In the genomic region with DNA sequence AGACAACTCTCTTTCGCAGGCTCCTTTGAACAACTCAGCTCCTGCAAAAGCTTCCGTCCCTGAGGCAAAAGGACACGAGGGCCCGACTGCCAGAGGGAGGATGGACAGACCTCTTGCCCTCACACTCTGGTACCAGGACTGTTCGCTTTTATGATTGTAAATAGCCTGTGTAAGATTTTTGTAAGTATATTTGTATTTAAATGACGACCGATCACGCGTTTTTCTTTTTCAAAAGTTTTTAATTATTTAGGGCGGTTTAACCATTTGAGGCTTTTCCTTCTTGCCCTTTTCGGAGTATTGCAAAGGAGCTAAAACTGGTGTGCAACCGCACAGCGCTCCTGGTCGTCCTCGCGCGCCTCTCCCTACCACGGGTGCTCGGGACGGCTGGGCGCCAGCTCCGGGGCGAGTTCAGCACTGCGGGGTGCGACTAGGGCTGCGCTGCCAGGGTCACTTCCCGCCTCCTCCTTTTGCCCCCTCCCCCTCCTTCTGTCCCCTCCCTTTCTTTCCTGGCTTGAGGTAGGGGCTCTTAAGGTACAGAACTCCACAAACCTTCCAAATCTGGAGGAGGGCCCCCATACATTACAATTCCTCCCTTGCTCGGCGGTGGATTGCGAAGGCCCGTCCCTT, we compare ENCODE assay signal across 10 cellular contexts. TPM values are rescaled to one million over a fixed set of nuclear protein-coding genes. Genes with fewer than 3 reads are reported as not detected.
DNase-seq lines count a peak whose midpoint lies in the region; ATAC-seq and TF ChIP-seq lines count a peak whose summit lies in the region.
"Had no signal": no experiment of that assay in that cellular context is flagged by ENCODE, and none has a peak within 500 bp of the region (broad histone marks: within the 10 kb centered on the region; RNA-seq: fewer than 3 reads in every experiment).

No MANE protein-coding gene starts in this region.

- H3K4me3 Mint-ChIP-seq in glutamatergic neuron (ENCODE audit: unreplicated experiment), result peak overlapping the region; percentile 80
- H3K4me3 Mint-ChIP-seq: activated naive CD8-positive, alpha-beta T cell treated with anti-CD3 and anti-CD28 coated beads, Interleukin-2, amount 10 ng/mL, durations not matched to agents 7 days and 5 days had no signal

- ATAC-seq in GM19463 (IDR thresholded peaks at IDR 0.05; ENCODE audit: unreplicated experiment), result no peak
- ATAC-seq: stimulated activated naive CD8-positive, alpha-beta T cell treated with anti-CD3 and anti-CD28 coated beads, Interleukin-15, Interleukin-2, amounts not matched to agents 100 U/mL and 50 U/mL, for 24 hours had no signal

- H3K9me3 Mint-ChIP-seq in glutamatergic neuron (ENCODE audit: unreplicated experiment), result peaks cover 2% of the 10 kb centered on the region
- H3K9me3 Mint-ChIP-seq: activated naive CD8-positive, alpha-beta T cell treated with anti-CD3 and anti-CD28 coated beads, Interleukin-2, amount 10 ng/mL, durations not matched to agents 7 days and 5 days had no signal

- POLR2A ChIA-PET in PC-9 (lab: Charles Lee; ENCODE audit: unreplicated experiment), result no interaction called here

- H3K4me3 ChIP-seq in AG10803 (ENCODE audit: low read length) (peak overlapping the region; percentile 85), PC-9 (no peak overlapping the region), osteoblast (ENCODE audit: insufficient read depth, low read length) (peak overlapping the region; percentile 81), BE2C (ENCODE audit: low read depth, low read length) (no peak overlapping the region)

- no peaks in the 10 kb centered on the region for H3K36me3 ChIP-seq in PC-9 (ENCODE audit: low read depth)
- no peaks in the 10 kb centered on the region for H3K36me3 ChIP-seq in osteoblast (ENCODE audit: insufficient read depth, low read length)
- H3K36me3 ChIP-seq in BE2C, result no peaks in the 10 kb centered on the region

- H4K20me1 ChIP-seq in PC-9 (ENCODE audit: insufficient read depth), result 0 out of 2 replicates have a peak, but pooled peaks cover 3% of the 10 kb centered on the region
- H4K20me1 ChIP-seq in osteoblast (ENCODE audit: insufficient read depth, low read length), result peaks cover 6% of the 10 kb centered on the region

- H2AFZ ChIP-seq in PC-9 (no peak overlapping the region), osteoblast (ENCODE audit: low read length) (no peak overlapping the region)

- DNase-seq in AG10803 (ENCODE audit: low read depth), result no peak
- no peak for DNase-seq in PC-9
- DNase-seq in glutamatergic neuron, result no peak
- DNase-seq in osteoblast (ENCODE audit: insufficient read length, low spot score, missing footprints), result peak; percentile 89
- no peak for DNase-seq in stimulated activated naive CD4-positive, alpha-beta T cell treated with Interleukin-2 at 50 U/mL for 16 hours (lab: John Stamatoyannopoulos, UW)
- no peak for DNase-seq in NCI-H2081 treated with DMSO at 0.1 percent for 48 hours (lab: John Stamatoyannopoulos, UW)
- no peak for DNase-seq in BE2C
- DNase-seq: activated naive CD8-positive, alpha-beta T cell treated with anti-CD3 and anti-CD28 coated beads, Interleukin-2, amount 10 ng/mL, durations not matched to agents 7 days and 5 days; stimulated activated naive CD8-positive, alpha-beta T cell treated with anti-CD3 and anti-CD28 coated beads, Interleukin-15, Interleukin-2, amounts not matched to agents 100 U/mL and 50 U/mL, for 24 hours had no signal

- no peaks in the 10 kb centered on the region for H3K9me2 ChIP-seq in PC-9 (ENCODE audit: insufficient read depth)

- TSS peak; percentile 37 for BruUV-seq in PC-9 (replicated peaks; lab: Mats Ljungman, UMichigan)

- H3F3A ChIP-seq in PC-9 (ENCODE audit: insufficient read depth, low read depth), result no peaks in the 10 kb centered on the region

- intact Hi-C loops in PC-9 (cut with micrococcal nuclease; ENCODE audit: unreplicated experiment), result loop anchor here (10.0 kb wide), 1 partner anchor 368 kb away; no protein-coding TSS in a partner anchor

- no peak overlapping the region for H3K27ac Mint-ChIP-seq in glutamatergic neuron (ENCODE audit: unreplicated experiment)
- H3K27ac Mint-ChIP-seq: activated naive CD8-positive, alpha-beta T cell treated with anti-CD3 and anti-CD28 coated beads, Interleukin-2, amount 10 ng/mL, durations not matched to agents 7 days and 5 days had no signal

- H3K27ac ChIP-seq in PC-9, result no peak overlapping the region
- peak overlapping the region; percentile 14 for H3K27ac ChIP-seq in osteoblast (ENCODE audit: low read depth, low read length)

- H3K9me3 ChIP-seq in PC-9 (ENCODE audit: insufficient read depth, low read depth), result no peaks in the 10 kb centered on the region
- no peaks in the 10 kb centered on the region for H3K9me3 ChIP-seq in osteoblast (ENCODE audit: low read depth, low read length)
- H3K9me3 ChIP-seq in BE2C, result no peaks in the 10 kb centered on the region

- CTCF ChIA-PET in PC-9 (lab: Charles Lee), result no interaction called here

- H3K79me2 ChIP-seq in PC-9 (ENCODE audit: low read depth) (no peaks in the 10 kb centered on the region), osteoblast (ENCODE audit: insufficient read depth, low read length) (peaks cover 21% of the 10 kb centered on the region)

- 0 out of 2 replicates have a peak, but pooled peaks cover 6% of the 10 kb centered on the region for H3K4me1 ChIP-seq in PC-9 (replicated peaks; ENCODE audit: insufficient read depth)
- H3K4me1 ChIP-seq in osteoblast (ENCODE audit: insufficient read depth, low read length), result peaks cover 6% of the 10 kb centered on the region
- no peaks in the 10 kb centered on the region for H3K4me1 ChIP-seq in BE2C

- H3K4me2 ChIP-seq in PC-9 (no peak overlapping the region), osteoblast (ENCODE audit: insufficient read depth, low read length) (peak overlapping the region; percentile 86)

- H3K27me3 ChIP-seq in PC-9 (ENCODE audit: insufficient read depth, low read depth), result peaks cover 11% of the 10 kb centered on the region; the same call in 1 of the 2 replicates
- no peaks in the 10 kb centered on the region for H3K27me3 ChIP-seq in osteoblast (ENCODE audit: insufficient read depth, low read length)
- peaks cover 20% of the 10 kb centered on the region for H3K27me3 ChIP-seq in BE2C

- no peaks in the 10 kb centered on the region for H3K36me3 Mint-ChIP-seq in glutamatergic neuron (ENCODE audit: unreplicated experiment)
- H3K36me3 Mint-ChIP-seq: activated naive CD8-positive, alpha-beta T cell treated with anti-CD3 and anti-CD28 coated beads, Interleukin-2, amount 10 ng/mL, durations not matched to agents 7 days and 5 days had no signal

- H3K4me1 Mint-ChIP-seq in glutamatergic neuron (ENCODE audit: low read depth, unreplicated experiment), result peaks cover 5% of the 10 kb centered on the region

- no peak for TF ChIP-seq CTCF in AG10803 (conservative IDR thresholded peaks at IDR 0.05; ENCODE audit: low read length)
- no peak for TF ChIP-seq CTCF in PC-9 (conservative IDR thresholded peaks at IDR 0.05)
- TF ChIP-seq CTCF in glutamatergic neuron (IDR thresholded peaks at IDR 0.05; ENCODE audit: partially characterized antibody, unreplicated experiment), result no peak
- TF ChIP-seq CTCF in osteoblast (IDR thresholded peaks at IDR 0.05; ENCODE audit: extremely low read depth, low read depth, low read length), result no peak
- no peak for TF ChIP-seq CTCF in BE2C (IDR thresholded peaks at IDR 0.05; ENCODE audit: low read depth, low read length)

- peaks cover 19% of the 10 kb centered on the region for H3K27me3 Mint-ChIP-seq in glutamatergic neuron (ENCODE audit: unreplicated experiment)

RNA-seq across cellular contexts. Expression of a gene that starts 2.8 kb away (rescaled TPM):
- 2.6 and 2.8 TPM in 2 replicates for total RNA-seq in PC-9 (2021)
- 4.9 TPM for total RNA-seq in glutamatergic neuron (ENCODE audit: unreplicated experiment)
- total RNA-seq in osteoblast, result 40.5 and 45.4 TPM in 2 replicates
- polyA plus RNA-seq in BE2C (2012; ENCODE audit: insufficient read depth, insufficient read length, low read depth), result 1.1 TPM

Comparison
In these comparisons a context has a peak if more than half of its experiments do, and no peak if none do; other contexts are left out.
1. H3K4me3 ChIP-seq: peak in AG10803 (single experiment) and osteoblast (single experiment); none in PC-9 (single experiment) and BE2C (single experiment).